16 cellular contexts compared by ENCODE assay signal in the genomic region with DNA sequence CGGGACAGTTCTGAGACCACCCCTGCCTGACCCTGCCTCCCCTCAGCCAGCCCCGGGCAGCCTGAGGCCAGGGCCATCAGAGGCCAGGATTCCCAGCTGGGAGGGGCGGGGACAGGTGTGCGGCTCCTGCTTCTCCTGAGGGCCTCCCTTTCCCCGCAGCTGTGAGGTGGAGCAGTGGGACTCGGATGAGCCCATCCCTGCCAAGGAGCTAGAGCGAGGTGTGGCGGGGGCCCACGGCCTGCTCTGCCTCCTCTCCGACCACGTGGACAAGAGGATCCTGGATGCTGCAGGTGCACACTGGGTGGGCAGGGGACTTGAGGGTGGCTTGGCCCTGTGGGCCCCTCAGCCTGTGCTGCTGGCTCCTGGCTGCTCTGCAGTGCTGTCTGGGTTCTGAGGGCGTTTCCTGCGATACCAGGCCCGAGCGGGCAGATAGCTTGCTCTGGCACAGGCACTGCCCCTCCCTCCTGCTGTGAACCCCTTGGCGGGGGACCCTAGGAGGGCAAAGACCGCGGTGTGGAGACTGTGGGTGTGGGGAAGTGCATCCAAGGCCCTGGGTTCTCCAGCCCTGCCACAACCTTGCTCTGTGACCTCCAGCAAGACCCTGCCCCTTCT. TPM values are rescaled to one million over a fixed set of nuclear protein-coding genes. Genes with fewer than 3 reads are reported as not detected.
DNase-seq lines count a peak whose midpoint lies in the region; ATAC-seq and TF ChIP-seq lines count a peak whose summit lies in the region.
"Had no signal": no experiment of that assay in that cellular context is flagged by ENCODE, and none has a peak within 500 bp of the region (broad histone marks: within the 10 kb centered on the region; RNA-seq: fewer than 3 reads in every experiment).

No MANE protein-coding gene starts in this region.

- peak overlapping the region; percentile 47 for H2AK9ac ChIP-seq in IMR-90 (replicated peaks; ENCODE audit: low read depth, low read length, poor library complexity)

- no peak overlapping the region for H2BK120ac ChIP-seq in IMR-90 (ENCODE audit: low read depth, low read length)

- no peaks in the 10 kb centered on the region for H3K27me3 ChIP-seq in A673 (replicated peaks; ENCODE audit: insufficient read depth, low read depth, low read length, poor library complexity)
- no peaks in the 10 kb centered on the region for H3K27me3 ChIP-seq in IMR-90 (ENCODE audit: control insufficient read depth, insufficient read depth, low read length)
- no peaks in the 10 kb centered on the region for H3K27me3 ChIP-seq in breast epithelium
- no peaks in the 10 kb centered on the region for H3K27me3 ChIP-seq in naive thymus-derived CD4-positive, alpha-beta T cell (ENCODE audit: control insufficient read depth in 2 of 2, insufficient read depth in 2 of 2, low read length in 2 of 2)
- H3K27me3 ChIP-seq: right atrium auricular region had no signal

- H2BK20ac ChIP-seq in IMR-90 (ENCODE audit: low read depth, low read length) = no peak overlapping the region

- H3K56ac ChIP-seq in IMR-90 (ENCODE audit: extremely low read depth, insufficient read depth, low read length) = no peak overlapping the region

- dilution Hi-C loops in IMR-90 (cut with HindIII; ENCODE audit: low sequenced_read_pairs, unreplicated experiment) = no loop called here

- WGBS in IMR-90 (ENCODE audit: extremely low coverage in 2 of 2, insufficient read length in 1 of 2), 2 experiments = 93% methylated on average over 3 of the region's 18 CpGs; no CpG with 5 or more reads in 1 of the 2 experiments

- peak overlapping the region; percentile 1 for H3K4me3 ChIP-seq in A673 (ENCODE audit: low read depth, low read length, poor library complexity, severe bottlenecking)
- no peak overlapping the region for H3K4me3 ChIP-seq in IMR-90 (ENCODE audit: insufficient read depth, low read depth, low read length)
- H3K4me3 ChIP-seq in breast epithelium = peak overlapping the region in 1 of 3 donors; percentile 37
- no peak overlapping the region for H3K4me3 ChIP-seq in naive thymus-derived CD4-positive, alpha-beta T cell (ENCODE audit: low read length)
- H3K4me3 ChIP-seq: lung had no signal

- peaks cover 0 to 13% (median 5%) of the 10 kb centered on the region in 5 donors for H3K36me3 Mint-ChIP-seq in naive thymus-derived CD4-positive, alpha-beta T cell

- peaks cover 28% of the 10 kb centered on the region for H4K20me1 ChIP-seq in IMR-90 (ENCODE audit: insufficient read depth, low read length)

- peaks cover 16% of the 10 kb centered on the region for H3K9me1 ChIP-seq in IMR-90 (ENCODE audit: insufficient read depth, low read length)

- H3K4me1 ChIP-seq in A673 (ENCODE audit: insufficient read depth, low read length, poor library complexity, severe bottlenecking) (peaks cover 26% of the 10 kb centered on the region), IMR-90 (ENCODE audit: control insufficient read depth, insufficient read depth, low read length) (peaks cover 9% of the 10 kb centered on the region), breast epithelium (peaks cover 12 to 23% of the 10 kb centered on the region in 2 donors)
- H3K4me1 ChIP-seq in naive thymus-derived CD4-positive, alpha-beta T cell (ENCODE audit: control insufficient read depth in 2 of 2, insufficient read depth in 2 of 2, low read length in 2 of 2) = peaks cover 5 to 12% of the 10 kb centered on the region in 2 donors

- H3K27ac Mint-ChIP-seq in naive thymus-derived CD4-positive, alpha-beta T cell = peak overlapping the region in 1 of 9 donors; percentile 25

- no peaks in the 10 kb centered on the region for H3K27me3 Mint-ChIP-seq in naive thymus-derived CD4-positive, alpha-beta T cell

- DNase-seq in A673 (ENCODE audit: low spot score) (no peak), IMR-90 (no peak), breast epithelium (ENCODE audit: low spot score in 2 of 2) (no peak)
- no peak for DNase-seq in naive thymus-derived CD4-positive, alpha-beta T cell
- DNase-seq: activated CD4-positive, alpha-beta T cell treated with anti-CD3 and anti-CD28 coated beads for 4 hours; NCI-H2029 treated with DMSO at 0.1 percent for 48 hours; NCI-H82; stimulated activated CD4-positive, alpha-beta T cell treated with anti-CD3 and anti-CD28 coated beads, Interleukin-4, amount 100 ng/mL, for 4 hours had no signal

- POLR2A ChIA-PET in A673 (lab: Charles Lee; ENCODE audit: low non-redundant PET) (no interaction called here), IMR-90 (lab: Charles Lee; ENCODE audit: unreplicated experiment) (no interaction called here)
- POLR2A ChIA-PET in naive thymus-derived CD4-positive, alpha-beta T cell (lab: Charles Lee) = no interaction called here

- H3K4me1 Mint-ChIP-seq in naive thymus-derived CD4-positive, alpha-beta T cell = peaks cover 19 to 31% (median 23%) of the 10 kb centered on the region in 7 donors

- ATAC-seq in IMR-90 (ENCODE audit: low read depth) = no peak
- no peak for ATAC-seq in naive thymus-derived CD4-positive, alpha-beta T cell
- no peak for ATAC-seq in GM19397 (IDR thresholded peaks at IDR 0.05; ENCODE audit: unreplicated experiment)
- no peak for ATAC-seq in GM21447 (IDR thresholded peaks at IDR 0.05; ENCODE audit: unreplicated experiment)
- ATAC-seq in GM21526 (IDR thresholded peaks at IDR 0.05; ENCODE audit: low FRiP score, unreplicated experiment) = no peak
- ATAC-seq in HG03378 (IDR thresholded peaks at IDR 0.05; ENCODE audit: unreplicated experiment) = no peak
- ATAC-seq: Right ventricle myocardium inferior had no signal

- H3K9me3 Mint-ChIP-seq in naive thymus-derived CD4-positive, alpha-beta T cell = no peaks in the 10 kb centered on the region

- H3K4ac ChIP-seq in IMR-90 (ENCODE audit: low read depth, low read length) = no peak overlapping the region

- no peak overlapping the region for H2BK15ac ChIP-seq in IMR-90 (ENCODE audit: low read depth, low read length)

- H3K4me2 ChIP-seq in IMR-90 (ENCODE audit: low read depth, low read length) = no peak overlapping the region

- H3K36me3 ChIP-seq in A673 (ENCODE audit: insufficient read depth, low read length, poor library complexity, severe bottlenecking) (peaks cover 43% of the 10 kb centered on the region), IMR-90 (ENCODE audit: control insufficient read depth, insufficient read depth, low read length) (peaks cover 33% of the 10 kb centered on the region), breast epithelium (no peaks in the 10 kb centered on the region)
- peaks cover 0 to 48% (median 0%) of the 10 kb centered on the region in 3 experiments for H3K36me3 ChIP-seq in naive thymus-derived CD4-positive, alpha-beta T cell (ENCODE audit: control insufficient read depth in 2 of 3, insufficient read depth in 3 of 3, low read length in 3 of 3)

- H4K5ac ChIP-seq in IMR-90 (ENCODE audit: low read depth, low read length) = no peak overlapping the region

- H4K91ac ChIP-seq in IMR-90 (ENCODE audit: insufficient read depth, low read depth, low read length) = no peak overlapping the region

- in situ Hi-C loops in IMR-90 (cut with MboI; ENCODE audit: low sequenced_read_pairs) = no loop called here

- H2AFZ ChIP-seq in IMR-90 (replicated peaks; ENCODE audit: low read length, poor library complexity) = no peak overlapping the region

- intact Hi-C loops in A673 (cut with micrococcal nuclease; ENCODE audit: unreplicated experiment) = no loop called here
- intact Hi-C loops in IMR-90 (cut with micrococcal nuclease) = no loop called here
- intact Hi-C loops in breast epithelium (cut with DNase I; ENCODE audit: low total_unique reads) = loop anchor here (10.0 kb wide), 2 partner anchors 60 to 320 kb away; a partner anchor contains a TSS
- intact Hi-C loops in naive thymus-derived CD4-positive, alpha-beta T cell (cut with micrococcal nuclease) = loop anchor here in 1 of 2 donors (5.0 kb wide), 1 partner anchor 387 kb away; no protein-coding TSS in a partner anchor

- H3K79me1 ChIP-seq in IMR-90 (ENCODE audit: low read depth in 1 of 2, low read length in 2 of 2) = peaks cover 16 to 51% of the 10 kb centered on the region in 2 experiments

- TF ChIP-seq POLR2A in IMR-90 (IDR thresholded peaks at IDR 0.05; ENCODE audit: low read depth, low read length) (no peak), breast epithelium (IDR thresholded peaks at IDR 0.05) (no peak)

- no peak overlapping the region for H2BK5ac ChIP-seq in IMR-90 (ENCODE audit: low read depth, low read length, poor library complexity, severe bottlenecking)

- peak overlapping the region; percentile 67 for H3K27ac ChIP-seq in A673 (ENCODE audit: low read depth, low read length, poor library complexity, severe bottlenecking)
- H3K27ac ChIP-seq in IMR-90 (ENCODE audit: insufficient read depth, low read length) = no peak overlapping the region
- peak overlapping the region; percentile 30 to 36 for H3K27ac ChIP-seq in breast epithelium
- peak overlapping the region; percentile 89 for H3K27ac ChIP-seq in naive thymus-derived CD4-positive, alpha-beta T cell (ENCODE audit: low read depth, low read length)

- H4K8ac ChIP-seq in IMR-90 (ENCODE audit: low read depth in 2 of 2, low read length in 2 of 2) = no peak overlapping the region

- no peak overlapping the region for H3K9ac ChIP-seq in IMR-90 (ENCODE audit: low read depth, low read length)

- no peak overlapping the region for H3K14ac ChIP-seq in IMR-90 (replicated peaks; ENCODE audit: low read depth, low read length)

- no TSS peak for BruUV-seq in A673 (replicated peaks; lab: Mats Ljungman, UMichigan)
- BruUV-seq in IMR-90 (replicated peaks; lab: Mats Ljungman, UMichigan) = no TSS peak

- TF ChIP-seq RAD21 in IMR-90 (IDR thresholded peaks at IDR 0.05; ENCODE audit: low read length) = no peak

- H2AK5ac ChIP-seq in IMR-90 (ENCODE audit: low read depth, low read length) = no peak overlapping the region

- CTCF ChIA-PET in A673 (lab: Charles Lee) (no interaction called here), IMR-90 (lab: Yijun Ruan, JAX) (interaction anchor here (1.8 kb wide), 1 partner anchor 11 kb away, joined by 5 read pairs; no protein-coding TSS in a partner anchor)
- CTCF ChIA-PET in naive thymus-derived CD4-positive, alpha-beta T cell (lab: Charles Lee) = no interaction called here

- TF ChIP-seq CTCF in A673 (conservative IDR thresholded peaks at IDR 0.05; ENCODE audit: low read depth, low read length) (no peak), IMR-90 (conservative IDR thresholded peaks at IDR 0.05; ENCODE audit: low read depth, low read length) (no peak), breast epithelium (IDR thresholded peaks at IDR 0.05) (no peak)

- H3K23ac ChIP-seq in IMR-90 (ENCODE audit: low read depth, low read length) = no peak overlapping the region

- no peak overlapping the region for H3K4me3 Mint-ChIP-seq in naive thymus-derived CD4-positive, alpha-beta T cell

- H3K9me3 ChIP-seq in A673 (ENCODE audit: low read depth, low read length, poor library complexity, severe bottlenecking) (no peaks in the 10 kb centered on the region), IMR-90 (ENCODE audit: control insufficient read depth, insufficient read depth, low read length) (no peaks in the 10 kb centered on the region), breast epithelium (no peaks in the 10 kb centered on the region)
- no peaks in the 10 kb centered on the region for H3K9me3 ChIP-seq in naive thymus-derived CD4-positive, alpha-beta T cell (ENCODE audit: control insufficient read depth in 2 of 3, low read length in 3 of 3)
- H3K9me3 ChIP-seq: HAP-1, right atrium auricular region had no signal

- H3K18ac ChIP-seq in IMR-90 (ENCODE audit: low read depth, low read length) = no peak overlapping the region

RNA-seq across cellular contexts. Expression of a gene that starts 2.3 kb away (rescaled TPM):
- total RNA-seq in A673 (2021) = 102 and 118 TPM in 2 replicates
- total RNA-seq in IMR-90 (2012; rRNA removed) = 173 and 191 TPM in 2 replicates
- 182 and 198 TPM in 2 replicates for polyA plus RNA-seq in IMR-90 (2012; rRNA removed)
- polyA plus RNA-seq in IMR-90 (2012; cell fraction: cytosol; rRNA removed) = 283 and 302 TPM in 2 replicates
- 132 and 215 TPM in 2 replicates for polyA plus RNA-seq in IMR-90 (2012; cell fraction: nucleus; rRNA removed; ENCODE audit: low replicate concordance)
- 100 to 1,000 TPM; 117 to 144 (median 140) TPM for total RNA-seq in breast epithelium
- total RNA-seq in naive thymus-derived CD4-positive, alpha-beta T cell = 10 to 100 TPM; 33.2 to 58.6 (median 53.1) TPM
- polyA plus RNA-seq in naive thymus-derived CD4-positive, alpha-beta T cell = 10 to 100 TPM; 78.1 to 94.7 TPM

RNA-seq across cellular contexts. Expression of a gene that starts 40.5 kb away (rescaled TPM):
- 17.2 and 18.0 TPM in 2 replicates for total RNA-seq in A673 (2021)
- total RNA-seq in IMR-90 (2012; rRNA removed) = 9.1 and 10.8 TPM in 2 replicates
- 5.8 and 6.3 TPM in 2 replicates for polyA plus RNA-seq in IMR-90 (2012; rRNA removed)
- 2.6 and 3.2 TPM in 2 replicates for polyA plus RNA-seq in IMR-90 (2012; cell fraction: cytosol; rRNA removed)
- 7.5 and 15.3 TPM in 2 replicates for polyA plus RNA-seq in IMR-90 (2012; cell fraction: nucleus; rRNA removed; ENCODE audit: low replicate concordance)
- 10 to 100 TPM; 10.6 to 21.5 (median 14.7) TPM for total RNA-seq in breast epithelium
- total RNA-seq in naive thymus-derived CD4-positive, alpha-beta T cell = 10 to 100 TPM in 4 of 5 experiments, 1 to 10 TPM in 1; 8.5 to 16.8 (median 14.8) TPM
- 1 to 10 TPM in 1 of 2 donors, under 1 TPM in 1; 0.60 to 1.4 TPM for polyA plus RNA-seq in naive thymus-derived CD4-positive, alpha-beta T cell
